In genomic region chr17:8223356-8224063, GRCh38 we compare ENCODE assay signal across 8 cellular contexts. TPM values are rescaled to one million over a fixed set of nuclear protein-coding genes. Genes with fewer than 3 reads are reported as not detected.
DNase-seq lines count a peak whose midpoint lies in the region; ATAC-seq and TF ChIP-seq lines count a peak whose summit lies in the region.

No MANE protein-coding gene starts in this region.

- H2AFZ ChIP-seq in Karpas-422 (ENCODE audit: low read length) = peak overlapping the region; percentile 78; the same call in 1 of the 2 replicates

- H3K79me2 ChIP-seq in Karpas-422 (ENCODE audit: low read length) = no peaks in the 10 kb centered on the region

- TF ChIP-seq CTCF in astrocyte of the cerebellum (IDR thresholded peaks at IDR 0.05; ENCODE audit: low read depth, low read length, missing control alignments) = peak; percentile 23

- H3K27me3 ChIP-seq in Karpas-422 (ENCODE audit: low read length) (no peaks in the 10 kb centered on the region), iPS-18a (ENCODE audit: control insufficient read depth, insufficient read depth, low read length) (no peaks in the 10 kb centered on the region), skeletal muscle tissue (ENCODE audit: control insufficient read depth in 3 of 3, insufficient read depth in 3 of 3, low read length in 3 of 3) (no peaks in the 10 kb centered on the region)

- H4K20me1 ChIP-seq in Karpas-422 (ENCODE audit: insufficient read depth, low read depth, low read length) = no peaks in the 10 kb centered on the region

- H3K4me3 ChIP-seq in Karpas-422 (ENCODE audit: low read length) (peak overlapping the region; percentile 79), astrocyte of the cerebellum (ENCODE audit: low read depth, low read length) (peak overlapping the region; percentile 76), iPS-18a (ENCODE audit: low read length) (peak overlapping the region; percentile 93), skeletal muscle tissue (ENCODE audit: low read length in 3 of 3) (peak overlapping the region; percentile 95 to 98 (median 98))

- ATAC-seq in HG03095 (IDR thresholded peaks at IDR 0.05; ENCODE audit: unreplicated experiment) = no peak

- H3K36me3 ChIP-seq in Karpas-422 (ENCODE audit: insufficient read depth, low read length) (peaks cover 4% of the 10 kb centered on the region; the same call in 1 of the 2 replicates), iPS-18a (ENCODE audit: control insufficient read depth, low read depth, low read length) (peaks cover 9% of the 10 kb centered on the region), skeletal muscle tissue (ENCODE audit: control insufficient read depth in 3 of 3, insufficient read depth in 3 of 3, low read length in 3 of 3) (peaks cover 10 to 14% (median 14%) of the 10 kb centered on the region in 3 donors)

- peak; percentile 16 for DNase-seq in NCI-H2107 treated with DMSO at 0.1 percent for 48 hours (lab: John Stamatoyannopoulos, UW; ENCODE audit: unreplicated experiment)
- no peak for DNase-seq in NCI-H2107 (lab: John Stamatoyannopoulos, UW)
- peak; percentile 93 for DNase-seq in Karpas-422
- DNase-seq in SW 1271 (lab: John Stamatoyannopoulos, UW) = peak; percentile 36 to 65
- no peak for DNase-seq in astrocyte of the cerebellum (ENCODE audit: low read depth)

- H3K9me3 ChIP-seq in Karpas-422 (ENCODE audit: low read length) (no peaks in the 10 kb centered on the region), iPS-18a (ENCODE audit: control insufficient read depth, low read depth, low read length) (no peaks in the 10 kb centered on the region), skeletal muscle tissue (ENCODE audit: control insufficient read depth in 3 of 3, low read length in 3 of 3) (no peaks in the 10 kb centered on the region)

- H3K4me1 ChIP-seq in Karpas-422 (ENCODE audit: low read length) (peaks cover 26% of the 10 kb centered on the region), iPS-18a (ENCODE audit: control insufficient read depth, low read depth, low read length) (peaks cover 4% of the 10 kb centered on the region), skeletal muscle tissue (ENCODE audit: control insufficient read depth in 3 of 3, insufficient read depth in 3 of 3, low read length in 3 of 3) (peaks cover 20 to 31% (median 24%) of the 10 kb centered on the region in 3 donors)

- no peaks in the 10 kb centered on the region for H3K9me2 ChIP-seq in Karpas-422 (replicated peaks; ENCODE audit: insufficient read depth, low read length)

- H3K4me2 ChIP-seq in Karpas-422 (ENCODE audit: low read depth, low read length, poor library complexity, severe bottlenecking) = peak overlapping the region; percentile 89

- in situ Hi-C loops in astrocyte of the cerebellum (cut with HindIII; ENCODE audit: low sequenced_read_pairs) = no loop called here

- H3K27ac ChIP-seq in Karpas-422 (ENCODE audit: low read length) = peak overlapping the region; percentile 92
- peak overlapping the region; percentile 96 for H3K27ac ChIP-seq in iPS-18a (ENCODE audit: low read length)
- H3K27ac ChIP-seq in skeletal muscle tissue (ENCODE audit: low read depth, low read length) = peak overlapping the region; percentile 97

- H3K9ac ChIP-seq in Karpas-422 (ENCODE audit: low read length) (peak overlapping the region; percentile 100), iPS-18a (ENCODE audit: low read length) (peak overlapping the region; percentile 87), skeletal muscle tissue (ENCODE audit: low read depth in 1 of 3, low read length in 3 of 3) (peak overlapping the region; percentile 90 to 98 (median 95))

RNA-seq across cellular contexts. Expression of gene AURKB, which starts 13.1 kb away (rescaled TPM):
- total RNA-seq in Karpas-422 (2014; rRNA removed; shearing (Covaris generic); ENCODE audit: low replicate concordance) = 71.0 and 82.4 TPM in 2 replicates
- total RNA-seq in skeletal muscle tissue = 5.7 TPM

RNA-seq across cellular contexts. Expression of gene CTC1, which starts 24.3 kb away (rescaled TPM):
- 16.4 and 19.7 TPM in 2 replicates for total RNA-seq in Karpas-422 (2014; rRNA removed; shearing (Covaris generic); ENCODE audit: low replicate concordance)
- 3.7 TPM for total RNA-seq in skeletal muscle tissue

RNA-seq across cellular contexts. Expression of gene PFAS, which starts 25.6 kb away (rescaled TPM):
- total RNA-seq in Karpas-422 (2014; rRNA removed; shearing (Covaris generic); ENCODE audit: low replicate concordance) = 39.9 and 129 TPM in 2 replicates
- 16.7 TPM for total RNA-seq in skeletal muscle tissue

RNA-seq across cellular contexts. Expression of gene BORCS6, which starts 33.5 kb away (rescaled TPM):
- total RNA-seq in Karpas-422 (2014; rRNA removed; shearing (Covaris generic); ENCODE audit: low replicate concordance) = 10.3 and 34.4 TPM in 2 replicates
- total RNA-seq in skeletal muscle tissue = 4.7 TPM

RNA-seq across cellular contexts. Expression of gene TMEM107, which starts 47.3 kb away (rescaled TPM):
- total RNA-seq in Karpas-422 (2014; rRNA removed; shearing (Covaris generic); ENCODE audit: low replicate concordance) = 70.7 and 134 TPM in 2 replicates
- total RNA-seq in skeletal muscle tissue = 25.1 TPM

Comparison
In these comparisons a context has a peak if more than half of its experiments do, and no peak if none do; other contexts are left out.
1. DNase-seq: peak in NCI-H2107 treated with DMSO at 0.1 percent for 48 hours (single experiment), Karpas-422 (single experiment) and SW 1271 (2 of 2); none in NCI-H2107 (single experiment) and astrocyte of the cerebellum (single experiment).
2. RNA of gene AURKB, which starts 13.1 kb away (total RNA-seq): 71.0 to 82.4 TPM in Karpas-422; 5.7 TPM in skeletal muscle tissue (single experiment); every median in the first group is over 10 times any median in the second.
3. Peak in every context shown above with its lines, with median percentiles within 50 percentile points of each other: H3K27ac ChIP-seq, H3K4me3 ChIP-seq and H3K9ac ChIP-seq.